ENCODE assay signal across 11 cellular contexts in genomic region chr1:206924549-206925115, GRCh38. TPM values are rescaled to one million over a fixed set of nuclear protein-coding genes. Genes with fewer than 3 reads are reported as not detected.
A peak's percentile ranks its signal among the peaks of the same experiment; 100 is the strongest.
DNase-seq lines count a peak whose midpoint lies in the region; ATAC-seq, FAIRE-seq and TF ChIP-seq lines count a peak whose summit lies in the region.
"Had no signal": no experiment of that assay in that cellular context is flagged by ENCODE, and none has a peak within 500 bp of the region (broad histone marks: within the 10 kb centered on the region; RNA-seq: fewer than 3 reads in every experiment).

No MANE protein-coding gene starts in this region.

- H3K27ac ChIP-seq in A549 (no peak overlapping the region; a peak in 1 of 6 replicates), Panc1 (ENCODE audit: low read length) (no peak overlapping the region), uterus (no peak overlapping the region), mesenchymal stem cell (ENCODE audit: low read length, poor library complexity, severe bottlenecking) (no peak overlapping the region), SJCRH30 (no peak overlapping the region)
- H3K27ac ChIP-seq: brain microvascular endothelial cell had no signal

- CTCF ChIA-PET in A549 (lab: Yijun Ruan, JAX) (interaction anchor here (0.6 to 1.7 kb wide), 7 partner anchors 12 to 190 kb away, joined by 3 to 6 read pairs (median 3); no protein-coding TSS in a partner anchor), Panc1 (lab: Charles Lee) (interaction anchor here (0.6 to 1.1 kb wide), 2 partner anchors 12 to 209 kb away, joined by 3 to 4 read pairs; no protein-coding TSS in a partner anchor)

- no peaks in the 10 kb centered on the region for H3K27me3 ChIP-seq in Panc1 (ENCODE audit: control insufficient read depth, insufficient read depth, low read length)
- H3K27me3 ChIP-seq in uterus, result no peaks in the 10 kb centered on the region
- H3K27me3 ChIP-seq in mesenchymal stem cell (ENCODE audit: control insufficient read depth in 1 of 2, insufficient read depth in 1 of 2, low read length in 2 of 2), result peaks cover 4 to 17% of the 10 kb centered on the region in 2 experiments
- H3K27me3 ChIP-seq in SJCRH30, result no peaks in the 10 kb centered on the region
- H3K27me3 ChIP-seq: brain microvascular endothelial cell had no signal

- no peak overlapping the region for H4K8ac ChIP-seq in mesenchymal stem cell (ENCODE audit: low read length)

- no peak for FAIRE-seq in A549 (lab: Jason Lieb, UNC)

- ATAC-seq in A549 (peak; percentile 13 to 19; a peak in 3 of 6 replicates), GM18870 (IDR thresholded peaks at IDR 0.05; ENCODE audit: unreplicated experiment) (peak; percentile 3), HG02763 (IDR thresholded peaks at IDR 0.05; ENCODE audit: unreplicated experiment) (peak; percentile 21), Panc1 (0 out of 2 replicates have a peak, but pooled peaks have one; percentile 30)

- H3K9ac ChIP-seq in mesenchymal stem cell (ENCODE audit: low read length), result no peak overlapping the region

- no TSS peak for BruUV-seq in Panc1 (replicated peaks; lab: Mats Ljungman, UMichigan)

- POLR2A ChIA-PET in A549 (lab: Yijun Ruan, JAX) (no interaction called here), Panc1 (lab: Charles Lee) (no interaction called here)

- no peak for TF ChIP-seq EP300 in A549 (IDR thresholded peaks at IDR 0.05)

- H3K4me1 ChIP-seq in A549 (peaks cover 10% of the 10 kb centered on the region), Panc1 (ENCODE audit: control insufficient read depth, insufficient read depth, low read length) (no peaks in the 10 kb centered on the region), uterus (no peaks in the 10 kb centered on the region), mesenchymal stem cell (ENCODE audit: control insufficient read depth, insufficient read depth, low read depth, low read length) (no peaks in the 10 kb centered on the region), SJCRH30 (no peaks in the 10 kb centered on the region)

- no peak for DNase-seq in A549 (ENCODE audit: low read depth in 1 of 2, low spot score in 1 of 2)
- DNase-seq in Panc1 (ENCODE audit: low read depth, low spot score), result no peak
- DNase-seq in uterus, result no peak
- DNase-seq in mesenchymal stem cell, result no peak
- no peak for DNase-seq in NCI-H2227 (lab: John Stamatoyannopoulos, UW; ENCODE audit: unreplicated experiment)
- no peak for DNase-seq in SJCRH30
- DNase-seq: brain microvascular endothelial cell, NCI-H510A had no signal

- H3K9me3 ChIP-seq in A549 (no peaks in the 10 kb centered on the region), Panc1 (ENCODE audit: control insufficient read depth, insufficient read depth, low read depth, low read length) (no peaks in the 10 kb centered on the region), uterus (no peaks in the 10 kb centered on the region), mesenchymal stem cell (ENCODE audit: control insufficient read depth, low read length) (no peaks in the 10 kb centered on the region), SJCRH30 (replicated peaks) (no peaks in the 10 kb centered on the region)

- no peaks in the 10 kb centered on the region for H3K79me1 ChIP-seq in mesenchymal stem cell (replicated peaks; ENCODE audit: low read length, poor library complexity, severe bottlenecking)

- intact Hi-C loops in Panc1 (cut with micrococcal nuclease; ENCODE audit: unreplicated experiment), result no loop called here
- intact Hi-C loops in uterus (cut with DNase I; ENCODE audit: low total_unique reads), result no loop called here

- no peak overlapping the region for H4K91ac ChIP-seq in mesenchymal stem cell (ENCODE audit: low read length)

- WGBS in A549 (ENCODE audit: missing lambda C conversion rate), result 84% methylated on average over 10 of the region's 10 CpGs
- WGBS in mesenchymal stem cell, result 97% methylated on average over 9 of the region's 10 CpGs

- no peak for TF ChIP-seq CTCF in A549 (IDR thresholded peaks at IDR 0.05)
- TF ChIP-seq CTCF in Panc1 (IDR thresholded peaks at IDR 0.05), result no peak
- TF ChIP-seq CTCF in uterus (IDR thresholded peaks at IDR 0.05), result no peak

- no peak overlapping the region for H2AK5ac ChIP-seq in mesenchymal stem cell (ENCODE audit: low read length, severe bottlenecking)

- H3K36me3 ChIP-seq in Panc1 (ENCODE audit: control insufficient read depth, insufficient read depth, low read length) (no peaks in the 10 kb centered on the region), uterus (no peaks in the 10 kb centered on the region), mesenchymal stem cell (ENCODE audit: control insufficient read depth in 1 of 2, insufficient read depth in 2 of 2, low read depth in 1 of 2, low read length in 2 of 2) (no peaks in the 10 kb centered on the region), SJCRH30 (no peaks in the 10 kb centered on the region)
- H3K36me3 ChIP-seq: brain microvascular endothelial cell had no signal

- in situ Hi-C loops in Panc1 (cut with HindIII; ENCODE audit: low pct_unique_long_range_greater_than_20kb, low sequenced_read_pairs), result no loop called here

- no peak overlapping the region for H2BK12ac ChIP-seq in mesenchymal stem cell (ENCODE audit: low read length in 2 of 2)

- H3K23ac ChIP-seq in mesenchymal stem cell (ENCODE audit: low read length in 2 of 2), result no peak overlapping the region

- no peak overlapping the region for H2BK5ac ChIP-seq in mesenchymal stem cell (ENCODE audit: low read depth, low read length, poor library complexity, severe bottlenecking)

- H2BK120ac ChIP-seq in mesenchymal stem cell (ENCODE audit: low read depth, low read length), result no peak overlapping the region

- no peak for TF ChIP-seq RAD21 in A549 (conservative IDR thresholded peaks at IDR 0.05 in 1 of 2, IDR thresholded peaks at IDR 0.05 in 1 of 2)

- TF ChIP-seq POLR2A in A549 (IDR thresholded peaks at IDR 0.05; ENCODE audit: low read length), result no peak
- no peak for TF ChIP-seq POLR2A in uterus (IDR thresholded peaks at IDR 0.05)

- no peak overlapping the region for H2BK15ac ChIP-seq in mesenchymal stem cell (ENCODE audit: low read depth, poor library complexity, severe bottlenecking)

- no peak overlapping the region for H3K4ac ChIP-seq in mesenchymal stem cell (ENCODE audit: low read depth in 1 of 2, low read length in 2 of 2)

- H2AFZ ChIP-seq in mesenchymal stem cell (ENCODE audit: low read depth, low read length), result no peak overlapping the region

- H3K4me2 ChIP-seq in A549, result no peak overlapping the region
- no peak overlapping the region for H3K4me2 ChIP-seq in mesenchymal stem cell (ENCODE audit: low read length, poor library complexity, severe bottlenecking)

- H3K18ac ChIP-seq in mesenchymal stem cell (ENCODE audit: low read depth in 1 of 2, low read length in 2 of 2), result no peak overlapping the region

- H3K4me3 ChIP-seq in A549 (no peak overlapping the region), Panc1 (ENCODE audit: low read depth in 2 of 2, low read length in 2 of 2) (no peak overlapping the region), uterus (no peak overlapping the region), mesenchymal stem cell (ENCODE audit: insufficient read depth in 1 of 2, low read depth in 1 of 2, low read length in 2 of 2) (no peak overlapping the region), SJCRH30 (no peak overlapping the region)

- H3K14ac ChIP-seq in mesenchymal stem cell (ENCODE audit: low read length in 2 of 2), result peak overlapping the region in 1 of 2 experiments; percentile 87

RNA-seq across cellular contexts. Expression of gene FCMR, which starts 2.9 kb away (rescaled TPM):
- polyA plus RNA-seq in A549 (2011; rRNA removed), result 0.19 and 0.73 TPM in 2 replicates
- 0.94 and 1.2 TPM in 2 replicates for polyA plus RNA-seq in A549 (2012; cell fraction: cytosol; rRNA removed)
- 0.58 and 0.61 TPM in 2 replicates for polyA plus RNA-seq in A549 (2012; cell fraction: nucleus; rRNA removed)
- polyA plus RNA-seq in A549 (2017; fragmentation: RNase III; extraction: RNeasy Plus Mini Kit Qiagen cat#74134 plus additional on column Dnase treatment), result 0.93 to 1.3 TPM (median 1.0 TPM) in 3 replicates
- 0.58 and 0.91 TPM in 2 replicates for polyA minus RNA-seq in A549 (2011; rRNA and poly(A)+ RNA removed)
- 0.41 TPM for total RNA-seq in Panc1 (2021; ENCODE audit: unreplicated experiment)
- polyA plus RNA-seq in Panc1 (2012; ENCODE audit: insufficient read length), result not detected
- total RNA-seq in uterus, result 1 to 10 TPM in 2 of 4 donors, under 1 TPM in 1, not detected in 1; 0.59 to 1.7 (median 1.7) TPM
- polyA plus RNA-seq in mesenchymal stem cell (2013, experiment 1 of 2), result 3.9 TPM
- 3.5 TPM for polyA plus RNA-seq in mesenchymal stem cell (2013, experiment 2 of 2)
- not detected in 2 replicates for total RNA-seq in SJCRH30 (2014; rRNA removed; shearing (Covaris generic))

RNA-seq across cellular contexts. Expression of gene PIGR, which starts 21.6 kb away (rescaled TPM):
- 0.01 and 0.03 TPM in 2 replicates for polyA plus RNA-seq in A549 (2011; rRNA removed)
- 0.01 TPM in 1 of 2 replicates, not detected in the other for polyA plus RNA-seq in A549 (2012; cell fraction: cytosol; rRNA removed)
- 0.01 TPM in 2 replicates for polyA plus RNA-seq in A549 (2012; cell fraction: nucleus; rRNA removed)
- not detected in 3 replicates for polyA plus RNA-seq in A549 (2017; fragmentation: RNase III; extraction: RNeasy Plus Mini Kit Qiagen cat#74134 plus additional on column Dnase treatment)
- polyA minus RNA-seq in A549 (2011; rRNA and poly(A)+ RNA removed), result not detected in 2 replicates
- total RNA-seq in Panc1 (2021; ENCODE audit: unreplicated experiment), result 1.4 TPM
- polyA plus RNA-seq in Panc1 (2012; ENCODE audit: insufficient read length), result not detected
- total RNA-seq in uterus, result 1 to 10 TPM in 3 of 4 donors, under 1 TPM in 1; 0.69 to 7.1 (median 3.1) TPM
- polyA plus RNA-seq in mesenchymal stem cell (2013, experiment 1 of 2), result not detected
- not detected for polyA plus RNA-seq in mesenchymal stem cell (2013, experiment 2 of 2)
- not detected in 2 replicates for total RNA-seq in SJCRH30 (2014; rRNA removed; shearing (Covaris generic))
- total RNA-seq: glomerular endothelial cell had no signal

RNA-seq across cellular contexts. Expression of gene IL24, which starts 27.4 kb away (rescaled TPM):
- polyA plus RNA-seq in A549 (2011; rRNA removed), result 0.04 and 0.12 TPM in 2 replicates
- not detected in 2 replicates for polyA plus RNA-seq in A549 (2012; cell fraction: cytosol; rRNA removed)
- polyA plus RNA-seq in A549 (2012; cell fraction: nucleus; rRNA removed), result 0.02 TPM in 1 of 2 replicates, not detected in the other
- polyA plus RNA-seq in A549 (2017; fragmentation: RNase III; extraction: RNeasy Plus Mini Kit Qiagen cat#74134 plus additional on column Dnase treatment), result 0.07 TPM in 1 of 3 replicates, not detected in the others
- not detected in 2 replicates for polyA minus RNA-seq in A549 (2011; rRNA and poly(A)+ RNA removed)
- not detected for total RNA-seq in Panc1 (2021; ENCODE audit: unreplicated experiment)
- not detected for polyA plus RNA-seq in Panc1 (2012; ENCODE audit: insufficient read length)
- total RNA-seq in uterus, result not detected
- polyA plus RNA-seq in mesenchymal stem cell (2013, experiment 1 of 2), result 1.2 TPM
- polyA plus RNA-seq in mesenchymal stem cell (2013, experiment 2 of 2), result 1.5 TPM
- not detected in 2 replicates for total RNA-seq in SJCRH30 (2014; rRNA removed; shearing (Covaris generic))
- total RNA-seq: glomerular endothelial cell had no signal

RNA-seq across cellular contexts. Expression of gene FCAMR, which starts 45.6 kb away (rescaled TPM):
- polyA plus RNA-seq in A549 (2011; rRNA removed), result not detected in 2 replicates
- not detected in 2 replicates for polyA plus RNA-seq in A549 (2012; cell fraction: cytosol; rRNA removed)
- 0.04 TPM in 1 of 2 replicates, not detected in the other for polyA plus RNA-seq in A549 (2012; cell fraction: nucleus; rRNA removed)
- not detected in 3 replicates for polyA plus RNA-seq in A549 (2017; fragmentation: RNase III; extraction: RNeasy Plus Mini Kit Qiagen cat#74134 plus additional on column Dnase treatment)
- not detected in 2 replicates for polyA minus RNA-seq in A549 (2011; rRNA and poly(A)+ RNA removed)
- not detected for total RNA-seq in Panc1 (2021; ENCODE audit: unreplicated experiment)
- not detected for polyA plus RNA-seq in Panc1 (2012; ENCODE audit: insufficient read length)
- total RNA-seq in uterus, result not detected
- polyA plus RNA-seq in mesenchymal stem cell (2013, experiment 1 of 2), result not detected
- polyA plus RNA-seq in mesenchymal stem cell (2013, experiment 2 of 2), result not detected
- total RNA-seq in SJCRH30 (2014; rRNA removed; shearing (Covaris generic)), result not detected in 2 replicates
- total RNA-seq: glomerular endothelial cell had no signal

RNA-seq across cellular contexts. Expression of gene IL20, which starts 59.2 kb away (rescaled TPM):
- polyA plus RNA-seq in A549 (2011; rRNA removed) (0.05 and 0.13 TPM in 2 replicates), A549 (2017; fragmentation: RNase III; extraction: RNeasy Plus Mini Kit Qiagen cat#74134 plus additional on column Dnase treatment) (not detected in 3 replicates)
- polyA plus RNA-seq in A549 (2012; cell fraction: cytosol; rRNA removed), result 0.04 TPM in 1 of 2 replicates, not detected in the other
- polyA plus RNA-seq in A549 (2012; cell fraction: nucleus; rRNA removed), result not detected in 2 replicates
- polyA minus RNA-seq in A549 (2011; rRNA and poly(A)+ RNA removed), result not detected in 2 replicates
- total RNA-seq in Panc1 (2021; ENCODE audit: unreplicated experiment) (not detected), uterus (10 to 100 TPM in 1 of 4 donors, not detected in 3; 40.6 TPM)
- not detected for polyA plus RNA-seq in Panc1 (2012; ENCODE audit: insufficient read length)
- polyA plus RNA-seq in mesenchymal stem cell (2013, experiment 1 of 2), result not detected
- not detected for polyA plus RNA-seq in mesenchymal stem cell (2013, experiment 2 of 2)
- total RNA-seq in SJCRH30 (2014; rRNA removed; shearing (Covaris generic)), result not detected in 2 replicates
- total RNA-seq: glomerular endothelial cell had no signal
